Comparison of ENCODE assay signal across 1 cellular context in genomic region chr22:50525104-50525958, GRCh38.
TF ChIP-seq lines count a peak whose summit lies in the region.

Gene SCO2, minus strand, starts transcription at chr22:50525598. Its CDS starts 1,187 bp downstream, at chr22:50524411.

TF ChIP-seq in K562, 482 proteins besides CTCF, POLR2A, EP300 and RAD21 (continued from another document and continues in another):
- TF ChIP-seq ZC3H4 (CRISPR knock-in tag; IDR thresholded peaks at IDR 0.05; ENCODE audit: borderline replicate concordance) (no peak), ZNF551 (CRISPR knock-in tag; IDR thresholded peaks at IDR 0.05) (no peak), BHLHE40 (IDR thresholded peaks at IDR 0.05; ENCODE audit: low read length) (peak; percentile 88), ZNF644 (tag; IDR thresholded peaks at IDR 0.05; ENCODE audit: low read depth) (no peak), NFIC (IDR thresholded peaks at IDR 0.05) (no peak), GABPB1 (CRISPR knock-in tag; IDR thresholded peaks at IDR 0.05) (peak; percentile 64; the same call in 1 of the 2 replicates), FOXM1 (IDR thresholded peaks at IDR 0.05; ENCODE audit: low read depth) (no peak), FOXM1 (CRISPR knock-in tag; IDR thresholded peaks at IDR 0.05; ENCODE audit: low read depth) (no peak), DNMT1 (IDR thresholded peaks at IDR 0.05) (no peak), MYNN (IDR thresholded peaks at IDR 0.05) (no peak), MYNN (CRISPR knock-in tag; IDR thresholded peaks at IDR 0.05) (no peak), NR2C2 (CRISPR knock-in tag; IDR thresholded peaks at IDR 0.05) (no peak), NR2C2 (tag; IDR thresholded peaks at IDR 0.05) (peak; percentile 39; the same call in 1 of the 2 replicates), CCAR2 (IDR thresholded peaks at IDR 0.05; ENCODE audit: low read depth, low read length) (no peak), POLR2H (tag; IDR thresholded peaks at IDR 0.05; ENCODE audit: low read depth) (peak; percentile 67), TAF1 (IDR thresholded peaks at IDR 0.05; ENCODE audit: control insufficient read depth, extremely low read depth, insufficient read depth, low read length, severe bottlenecking) (peak; percentile 67), RB1 (IDR thresholded peaks at IDR 0.05; ENCODE audit: low read depth) (peak; percentile 62; the same call in 1 of the 2 replicates), TSC22D4 (tag; IDR thresholded peaks at IDR 0.05) (no peak), CREB3 (tag; conservative IDR thresholded peaks at IDR 0.05; ENCODE audit: low read depth) (no peak), ATF4 (CRISPR knock-in tag; IDR thresholded peaks at IDR 0.05) (no peak), ZNF511 (CRISPR knock-in tag; IDR thresholded peaks at IDR 0.05) (0 out of 2 replicates have a peak, but pooled peaks have one; percentile 22), ETS1 (conservative IDR thresholded peaks at IDR 0.05; ENCODE audit: control insufficient read depth, low read depth, low read length) (peak; percentile 32; the same call in 1 of the 2 replicates), ZNF408 (CRISPR knock-in tag; IDR thresholded peaks at IDR 0.05; ENCODE audit: low read depth) (no peak), SMARCA4 (IDR thresholded peaks at IDR 0.05) (no peak), PHF8 (IDR thresholded peaks at IDR 0.05; ENCODE audit: borderline replicate concordance, low read length) (peak; percentile 74; the same call in 1 of the 2 replicates), DIDO1 (tag; IDR thresholded peaks at IDR 0.05; ENCODE audit: low read depth) (no peak), ZNF311 (CRISPR knock-in tag; IDR thresholded peaks at IDR 0.05) (no peak), MAZ (CRISPR knock-in tag; conservative IDR thresholded peaks at IDR 0.05 in 1 of 2, IDR thresholded peaks at IDR 0.05 in 1 of 2) (peak; percentile 75 to 81), ZNF133 (CRISPR knock-in tag; IDR thresholded peaks at IDR 0.05) (no peak), PRMT5 (CRISPR knock-in tag; IDR thresholded peaks at IDR 0.05) (0 out of 2 replicates have a peak, but pooled peaks have one; percentile 34), HNRNPK (IDR thresholded peaks at IDR 0.05; ENCODE audit: low read depth, low read length, poor library complexity, severe bottlenecking) (peak; percentile 5), NBN (IDR thresholded peaks at IDR 0.05; ENCODE audit: low read depth) (no peak), MCM5 (IDR thresholded peaks at IDR 0.05; ENCODE audit: low read depth) (no peak), RBBP5 (IDR thresholded peaks at IDR 0.05; ENCODE audit: borderline replicate concordance, insufficient read depth, low read length, poor library complexity, severe bottlenecking) (no peak), YY1 (IDR thresholded peaks at IDR 0.05; ENCODE audit: borderline replicate concordance in 1 of 3, control insufficient read depth in 1 of 3, extremely low read depth in 1 of 3, insufficient read depth in 3 of 3, insufficient read length in 1 of 3, insufficient replicate concordance in 2 of 3, low read depth in 1 of 3, low read length in 2 of 3) (peak in 2 of 3 experiments; percentile 68 to 73), MTF1 (CRISPR knock-in tag; IDR thresholded peaks at IDR 0.05; ENCODE audit: borderline replicate concordance) (no peak), HCFC1 (IDR thresholded peaks at IDR 0.05; ENCODE audit: low read depth, low read length) (0 out of 2 replicates have a peak, but pooled peaks have one; percentile 10), THRAP3 (IDR thresholded peaks at IDR 0.05; ENCODE audit: borderline replicate concordance) (no peak), TAF7 (tag; IDR thresholded peaks at IDR 0.05) (no peak), C11orf30 (IDR thresholded peaks at IDR 0.05; ENCODE audit: low read depth) (peak; percentile 55; the same call in 1 of the 2 replicates), CXXC5 (CRISPR knock-in tag; IDR thresholded peaks at IDR 0.05) (peak; percentile 67), KAT7 (CRISPR knock-in tag; IDR thresholded peaks at IDR 0.05; ENCODE audit: borderline replicate concordance) (0 out of 2 replicates have a peak, but pooled peaks have one; percentile 25), ZNF592 (IDR thresholded peaks at IDR 0.05) (peak; percentile 70), HNRNPLL (IDR thresholded peaks at IDR 0.05; ENCODE audit: low read depth, low read length, poor library complexity, severe bottlenecking) (peak; percentile 8), HNRNPUL1 (IDR thresholded peaks at IDR 0.05; ENCODE audit: low read length) (no peak), TRIM25 (IDR thresholded peaks at IDR 0.05; ENCODE audit: borderline replicate concordance) (no peak), EP400 (IDR thresholded peaks at IDR 0.05) (peak; percentile 77; the same call in 1 of the 2 replicates), MNT (conservative IDR thresholded peaks at IDR 0.05) (peak; percentile 77 to 87), ZNF253 (CRISPR knock-in tag; conservative IDR thresholded peaks at IDR 0.05) (no peak)
- TF ChIP-seq, protein P1, sequence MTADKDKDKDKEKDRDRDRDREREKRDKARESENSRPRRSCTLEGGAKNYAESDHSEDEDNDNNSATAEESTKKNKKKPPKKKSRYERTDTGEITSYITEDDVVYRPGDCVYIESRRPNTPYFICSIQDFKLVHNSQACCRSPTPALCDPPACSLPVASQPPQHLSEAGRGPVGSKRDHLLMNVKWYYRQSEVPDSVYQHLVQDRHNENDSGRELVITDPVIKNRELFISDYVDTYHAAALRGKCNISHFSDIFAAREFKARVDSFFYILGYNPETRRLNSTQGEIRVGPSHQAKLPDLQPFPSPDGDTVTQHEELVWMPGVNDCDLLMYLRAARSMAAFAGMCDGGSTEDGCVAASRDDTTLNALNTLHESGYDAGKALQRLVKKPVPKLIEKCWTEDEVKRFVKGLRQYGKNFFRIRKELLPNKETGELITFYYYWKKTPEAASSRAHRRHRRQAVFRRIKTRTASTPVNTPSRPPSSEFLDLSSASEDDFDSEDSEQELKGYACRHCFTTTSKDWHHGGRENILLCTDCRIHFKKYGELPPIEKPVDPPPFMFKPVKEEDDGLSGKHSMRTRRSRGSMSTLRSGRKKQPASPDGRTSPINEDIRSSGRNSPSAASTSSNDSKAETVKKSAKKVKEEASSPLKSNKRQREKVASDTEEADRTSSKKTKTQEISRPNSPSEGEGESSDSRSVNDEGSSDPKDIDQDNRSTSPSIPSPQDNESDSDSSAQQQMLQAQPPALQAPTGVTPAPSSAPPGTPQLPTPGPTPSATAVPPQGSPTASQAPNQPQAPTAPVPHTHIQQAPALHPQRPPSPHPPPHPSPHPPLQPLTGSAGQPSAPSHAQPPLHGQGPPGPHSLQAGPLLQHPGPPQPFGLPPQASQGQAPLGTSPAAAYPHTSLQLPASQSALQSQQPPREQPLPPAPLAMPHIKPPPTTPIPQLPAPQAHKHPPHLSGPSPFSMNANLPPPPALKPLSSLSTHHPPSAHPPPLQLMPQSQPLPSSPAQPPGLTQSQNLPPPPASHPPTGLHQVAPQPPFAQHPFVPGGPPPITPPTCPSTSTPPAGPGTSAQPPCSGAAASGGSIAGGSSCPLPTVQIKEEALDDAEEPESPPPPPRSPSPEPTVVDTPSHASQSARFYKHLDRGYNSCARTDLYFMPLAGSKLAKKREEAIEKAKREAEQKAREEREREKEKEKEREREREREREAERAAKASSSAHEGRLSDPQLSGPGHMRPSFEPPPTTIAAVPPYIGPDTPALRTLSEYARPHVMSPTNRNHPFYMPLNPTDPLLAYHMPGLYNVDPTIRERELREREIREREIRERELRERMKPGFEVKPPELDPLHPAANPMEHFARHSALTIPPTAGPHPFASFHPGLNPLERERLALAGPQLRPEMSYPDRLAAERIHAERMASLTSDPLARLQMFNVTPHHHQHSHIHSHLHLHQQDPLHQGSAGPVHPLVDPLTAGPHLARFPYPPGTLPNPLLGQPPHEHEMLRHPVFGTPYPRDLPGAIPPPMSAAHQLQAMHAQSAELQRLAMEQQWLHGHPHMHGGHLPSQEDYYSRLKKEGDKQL (CRISPR knock-in tag; IDR thresholded peaks at IDR 0.05; ENCODE audit: borderline replicate concordance) = no peak
- TF ChIP-seq, protein P2, sequence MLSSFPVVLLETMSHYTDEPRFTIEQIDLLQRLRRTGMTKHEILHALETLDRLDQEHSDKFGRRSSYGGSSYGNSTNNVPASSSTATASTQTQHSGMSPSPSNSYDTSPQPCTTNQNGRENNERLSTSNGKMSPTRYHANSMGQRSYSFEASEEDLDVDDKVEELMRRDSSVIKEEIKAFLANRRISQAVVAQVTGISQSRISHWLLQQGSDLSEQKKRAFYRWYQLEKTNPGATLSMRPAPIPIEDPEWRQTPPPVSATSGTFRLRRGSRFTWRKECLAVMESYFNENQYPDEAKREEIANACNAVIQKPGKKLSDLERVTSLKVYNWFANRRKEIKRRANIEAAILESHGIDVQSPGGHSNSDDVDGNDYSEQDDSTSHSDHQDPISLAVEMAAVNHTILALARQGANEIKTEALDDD (IDR thresholded peaks at IDR 0.05) = no peak
